In the genomic region with DNA sequence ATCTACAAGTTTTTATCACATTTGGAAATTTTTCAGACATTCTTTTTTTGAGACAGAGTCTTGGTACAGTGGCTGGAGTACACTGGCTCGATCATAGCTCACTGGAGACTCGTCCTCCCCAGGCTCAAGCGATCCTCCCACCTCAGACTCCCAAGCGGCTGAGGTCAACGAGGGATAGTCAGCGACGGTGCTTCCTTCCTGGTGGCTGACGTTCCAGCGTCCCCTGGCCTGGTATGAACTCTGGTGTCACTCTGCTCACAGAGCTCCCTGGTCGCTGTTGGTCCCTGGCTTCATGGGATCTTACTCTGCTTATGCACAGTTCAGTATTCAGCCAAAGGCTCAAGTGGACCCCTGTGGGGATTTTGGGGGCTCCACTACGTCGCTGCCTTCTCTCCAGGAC, we compare ENCODE assay signal across 9 cellular contexts. TPM values are rescaled to one million over a fixed set of nuclear protein-coding genes. Genes with fewer than 3 reads are reported as not detected.
"Had no signal": no experiment of that assay in that cellular context is flagged by ENCODE, and none has a peak within 500 bp of the region (broad histone marks: within the 10 kb centered on the region; RNA-seq: fewer than 3 reads in every experiment).

No MANE protein-coding gene starts in this region.

- H3K27ac ChIP-seq: GM23248 had no signal

- H2AFZ ChIP-seq: GM23248 had no signal

- FAIRE-seq: HTR-8/SVneo had no signal

- DNase-seq: GM23248, GOT3, H7, HFFc6, KBM-7 had no signal

- H3K4me3 ChIP-seq: GM23248, HAP-1 had no signal

- H3K9ac ChIP-seq: GM23248 had no signal

- ATAC-seq: HCT116 had no signal

- H3K36me3 ChIP-seq: HAP-1 had no signal

RNA-seq across cellular contexts. Expression of a gene that starts 3.5 kb away (rescaled TPM):
- total RNA-seq: GM23248 had no signal
- polyA plus RNA-seq: GM23248, IgD-negative memory B cell had no signal
